Comparison of ENCODE assay signal across 15 cellular contexts in genomic region chr1:29853716-29854330, GRCh38.
A peak's percentile ranks its signal among the peaks of the same experiment; 100 is the strongest.
DNase-seq lines count a peak whose midpoint lies in the region; ATAC-seq and TF ChIP-seq lines count a peak whose summit lies in the region.
"Had no signal": no experiment of that assay in that cellular context is flagged by ENCODE, and none has a peak within 500 bp of the region (broad histone marks: within the 10 kb centered on the region; RNA-seq: fewer than 3 reads in every experiment).

No MANE protein-coding gene starts in this region.

- H3K27ac Mint-ChIP-seq in natural killer cell treated with Interleukin-12 subunit alpha and Interleukin-12 subunit beta and Interleukin-15 and Interleukin-18, amount 100 ng/mL, for 72 hours: no peak overlapping the region
- no peak overlapping the region for H3K27ac Mint-ChIP-seq in natural killer cell
- no peak overlapping the region for H3K27ac Mint-ChIP-seq in activated T-helper 1 cell treated with anti-CD3 and anti-CD28 coated beads, Interleukin-12 subunit alpha, Interleukin-12 subunit beta, Interleukin-2, Interleukin-4 antibody, amounts not matched to agents 30 ng/mL and 10 ng/mL and 1 ng/mL, durations not matched to agents 14 hours and 24 hours and 36 hours
- H3K27ac Mint-ChIP-seq: HFFc6 had no signal

- no peaks in the 10 kb centered on the region for H3K9me3 Mint-ChIP-seq in natural killer cell treated with Interleukin-12 subunit alpha and Interleukin-12 subunit beta and Interleukin-15 and Interleukin-18, amount 100 ng/mL, for 72 hours
- no peaks in the 10 kb centered on the region for H3K9me3 Mint-ChIP-seq in natural killer cell
- H3K9me3 Mint-ChIP-seq in activated T-helper 1 cell treated with anti-CD3 and anti-CD28 coated beads, Interleukin-12 subunit alpha, Interleukin-12 subunit beta, Interleukin-2, Interleukin-4 antibody, amounts not matched to agents 30 ng/mL and 10 ng/mL and 1 ng/mL, durations not matched to agents 14 hours and 24 hours and 36 hours: no peaks in the 10 kb centered on the region

- H3K27me3 Mint-ChIP-seq in natural killer cell treated with Interleukin-12 subunit alpha and Interleukin-12 subunit beta and Interleukin-15 and Interleukin-18, amount 100 ng/mL, for 72 hours: peaks cover 14 to 27% of the 10 kb centered on the region in 2 donors
- H3K27me3 Mint-ChIP-seq in natural killer cell (ENCODE audit: low read depth in 2 of 2): peaks cover 0 to 3% of the 10 kb centered on the region in 2 donors
- H3K27me3 Mint-ChIP-seq in activated T-helper 1 cell treated with anti-CD3 and anti-CD28 coated beads, Interleukin-12 subunit alpha, Interleukin-12 subunit beta, Interleukin-2, Interleukin-4 antibody, amounts not matched to agents 30 ng/mL and 10 ng/mL and 1 ng/mL, durations not matched to agents 14 hours and 24 hours and 36 hours (ENCODE audit: insufficient read depth): peaks cover 10% of the 10 kb centered on the region

- intact Hi-C loops in natural killer cell (cut with micrococcal nuclease): no loop called here
- intact Hi-C loops in activated T-helper 1 cell treated with anti-CD3 and anti-CD28 coated beads, Interleukin-12 subunit alpha, Interleukin-12 subunit beta, Interleukin-2, Interleukin-4 antibody, amounts not matched to agents 30 ng/mL and 10 ng/mL and 1 ng/mL, durations not matched to agents 14 hours and 24 hours and 36 hours (cut with micrococcal nuclease): no loop called here

- no peaks in the 10 kb centered on the region for H3K36me3 Mint-ChIP-seq in natural killer cell treated with Interleukin-12 subunit alpha and Interleukin-12 subunit beta and Interleukin-15 and Interleukin-18, amount 100 ng/mL, for 72 hours
- H3K36me3 Mint-ChIP-seq in natural killer cell: no peaks in the 10 kb centered on the region
- H3K36me3 Mint-ChIP-seq in activated T-helper 1 cell treated with anti-CD3 and anti-CD28 coated beads, Interleukin-12 subunit alpha, Interleukin-12 subunit beta, Interleukin-2, Interleukin-4 antibody, amounts not matched to agents 30 ng/mL and 10 ng/mL and 1 ng/mL, durations not matched to agents 14 hours and 24 hours and 36 hours (ENCODE audit: low read depth): no peaks in the 10 kb centered on the region

- DNase-seq in natural killer cell treated with Interleukin-12 subunit alpha and Interleukin-12 subunit beta and Interleukin-15 and Interleukin-18, amount 100 ng/mL, for 72 hours (ENCODE audit: low spot score): peak; percentile 18
- DNase-seq in natural killer cell: no peak
- DNase-seq in NCI-H1436 treated with DMSO at 0.1 percent for 48 hours (lab: John Stamatoyannopoulos, UW): peak; percentile 88
- peak; percentile 34 for DNase-seq in ecto neural progenitor cell (ENCODE audit: low spot score)
- DNase-seq in SHP77 (lab: John Stamatoyannopoulos, UW): no peak
- no peak for DNase-seq in activated T-helper 1 cell treated with anti-CD3 and anti-CD28 coated beads, Interleukin-12 subunit alpha, Interleukin-12 subunit beta, Interleukin-2, Interleukin-4 antibody, amounts not matched to agents 30 ng/mL and 10 ng/mL and 1 ng/mL, durations not matched to agents 14 hours and 24 hours and 36 hours (ENCODE audit: low spot score)
- no peak for DNase-seq in SIG-M5 treated with dmso at 0.1 percent for 504 hours (lab: John Stamatoyannopoulos, UW; ENCODE audit: unreplicated experiment)
- DNase-seq: C1 segment of cervical spinal cord, HFFc6, KG1, MV-4-11, NCI-H187 treated with DMSO at 0.1 percent for 48 hours, NCI-H446 treated with DMSO at 0.1 percent for 48 hours, NCI-H774, SJCRH30 had no signal

- peaks cover 3 to 6% of the 10 kb centered on the region in 2 donors for H3K4me1 Mint-ChIP-seq in natural killer cell treated with Interleukin-12 subunit alpha and Interleukin-12 subunit beta and Interleukin-15 and Interleukin-18, amount 100 ng/mL, for 72 hours (ENCODE audit: low read depth in 2 of 2)
- peaks cover 8 to 10% of the 10 kb centered on the region in 2 donors for H3K4me1 Mint-ChIP-seq in natural killer cell
- H3K4me1 Mint-ChIP-seq in activated T-helper 1 cell treated with anti-CD3 and anti-CD28 coated beads, Interleukin-12 subunit alpha, Interleukin-12 subunit beta, Interleukin-2, Interleukin-4 antibody, amounts not matched to agents 30 ng/mL and 10 ng/mL and 1 ng/mL, durations not matched to agents 14 hours and 24 hours and 36 hours (ENCODE audit: low read depth): peaks cover 7% of the 10 kb centered on the region

- H3K4me3 Mint-ChIP-seq in natural killer cell treated with Interleukin-12 subunit alpha and Interleukin-12 subunit beta and Interleukin-15 and Interleukin-18, amount 100 ng/mL, for 72 hours: no peak overlapping the region
- no peak overlapping the region for H3K4me3 Mint-ChIP-seq in natural killer cell
- H3K4me3 Mint-ChIP-seq in activated T-helper 1 cell treated with anti-CD3 and anti-CD28 coated beads, Interleukin-12 subunit alpha, Interleukin-12 subunit beta, Interleukin-2, Interleukin-4 antibody, amounts not matched to agents 30 ng/mL and 10 ng/mL and 1 ng/mL, durations not matched to agents 14 hours and 24 hours and 36 hours: no peak overlapping the region
- H3K4me3 Mint-ChIP-seq: HFFc6 had no signal

- TF ChIP-seq CTCF in natural killer cell (IDR thresholded peaks at IDR 0.05): no peak

- ATAC-seq in natural killer cell treated with Interleukin-12 subunit alpha and Interleukin-12 subunit beta and Interleukin-15 and Interleukin-18, amount 100 ng/mL, for 72 hours: no peak
- ATAC-seq in natural killer cell: no peak

Comparison
In these comparisons a context has a peak if more than half of its experiments do, and no peak if none do; other contexts are left out.
1. DNase-seq: peak in natural killer cell treated with Interleukin-12 subunit alpha and Interleukin-12 subunit beta and Interleukin-15 and Interleukin-18, amount 100 ng/mL, for 72 hours (single experiment), NCI-H1436 treated with DMSO at 0.1 percent for 48 hours (single experiment) and ecto neural progenitor cell (single experiment); none in natural killer cell (single experiment), SHP77 (0 of 2), activated T-helper 1 cell treated with anti-CD3 and anti-CD28 coated beads, Interleukin-12 subunit alpha, Interleukin-12 subunit beta, Interleukin-2, Interleukin-4 antibody, amounts not matched to agents 30 ng/mL and 10 ng/mL and 1 ng/mL, durations not matched to agents 14 hours and 24 hours and 36 hours (single experiment) and SIG-M5 treated with dmso at 0.1 percent for 504 hours (single experiment).